ENCODE assay signal across 17 cellular contexts in genomic region chr1:231202125-231202633, GRCh38. TPM values are rescaled to one million over a fixed set of nuclear protein-coding genes. Genes with fewer than 3 reads are reported as not detected.
A peak's percentile ranks its signal among the peaks of the same experiment; 100 is the strongest.
DNase-seq lines count a peak whose midpoint lies in the region; ATAC-seq and TF ChIP-seq lines count a peak whose summit lies in the region.
"Had no signal": no experiment of that assay in that cellular context is flagged by ENCODE, and none has a peak within 500 bp of the region (broad histone marks: within the 10 kb centered on the region; RNA-seq: fewer than 3 reads in every experiment).

No MANE protein-coding gene starts in this region.

- no peaks in the 10 kb centered on the region for H3K27me3 Mint-ChIP-seq in stimulated activated naive CD8-positive, alpha-beta T cell treated with anti-CD3 and anti-CD28 coated beads, Interleukin-15, amount 100 ng/mL, for 72 hours
- peaks cover 84% of the 10 kb centered on the region for H3K27me3 Mint-ChIP-seq in WTC11 (ENCODE audit: low read depth)

- DNase-seq in stimulated activated naive CD8-positive, alpha-beta T cell treated with anti-CD3 and anti-CD28 coated beads, Interleukin-15, amount 100 ng/mL, for 72 hours = no peak
- no peak for DNase-seq in stimulated activated naive CD8-positive, alpha-beta T cell treated with anti-CD3 and anti-CD28 coated beads, Interleukin-15, Interleukin-2, amounts not matched to agents 100 U/mL and 50 U/mL, for 24 hours
- DNase-seq in NB4 (ENCODE audit: low read depth) = peak; percentile 49
- DNase-seq in WTC11 (ENCODE audit: low spot score) = no peak
- no peak for DNase-seq in brain microvascular endothelial cell
- DNase-seq: DMS 273 treated with DMSO at 0.1 percent for 48 hours; NCI-H1105 treated with DMSO at 0.1 percent for 48 hours; NCI-H1694 treated with DMSO at 0.1 percent for 48 hours; NCI-H345; NCI-H526 treated with DMSO at 0.1 percent for 48 hours; NK-92 treated with Interleukin-12 subunit alpha and Interleukin-12 subunit beta, amount 100 ng/mL, for 24 hours; PC-3 had no signal

- no peaks in the 10 kb centered on the region for H3K9me3 Mint-ChIP-seq in stimulated activated naive CD8-positive, alpha-beta T cell treated with anti-CD3 and anti-CD28 coated beads, Interleukin-15, amount 100 ng/mL, for 72 hours
- H3K9me3 Mint-ChIP-seq in WTC11 = no peaks in the 10 kb centered on the region
- H3K9me3 Mint-ChIP-seq: CD14-positive monocyte had no signal

- no peaks in the 10 kb centered on the region for H3K36me3 Mint-ChIP-seq in WTC11
- H3K36me3 Mint-ChIP-seq: CD14-positive monocyte had no signal

- no peak for TF ChIP-seq POLR2A in NB4 (IDR thresholded peaks at IDR 0.05; ENCODE audit: extremely low read depth, insufficient read length)

- peaks cover 15% of the 10 kb centered on the region for H3K4me1 Mint-ChIP-seq in stimulated activated naive CD8-positive, alpha-beta T cell treated with anti-CD3 and anti-CD28 coated beads, Interleukin-15, amount 100 ng/mL, for 72 hours
- H3K4me1 Mint-ChIP-seq in WTC11 = no peaks in the 10 kb centered on the region
- H3K4me1 Mint-ChIP-seq: CD14-positive monocyte had no signal

- H3K4me3 Mint-ChIP-seq in stimulated activated naive CD8-positive, alpha-beta T cell treated with anti-CD3 and anti-CD28 coated beads, Interleukin-15, amount 100 ng/mL, for 72 hours = no peak overlapping the region
- no peak overlapping the region for H3K4me3 Mint-ChIP-seq in WTC11
- H3K4me3 Mint-ChIP-seq: CD14-positive monocyte had no signal

- in situ Hi-C loops in brain microvascular endothelial cell (cut with HindIII; ENCODE audit: low pct_ligation_motif_present, low sequenced_read_pairs) = loop anchor here (25.0 kb wide), 2 partner anchors 265 to 390 kb away; no protein-coding TSS in a partner anchor

- H3K4me3 ChIP-seq in NB4 (ENCODE audit: low read depth, low read length) (no peak overlapping the region), brain microvascular endothelial cell (ENCODE audit: low read depth, low read length) (no peak overlapping the region)
- H3K4me3 ChIP-seq: SJSA1 had no signal

- peak; percentile 27 for ATAC-seq in stimulated activated naive CD8-positive, alpha-beta T cell treated with anti-CD3 and anti-CD28 coated beads, Interleukin-15, amount 100 ng/mL, for 72 hours
- ATAC-seq in stimulated activated naive CD8-positive, alpha-beta T cell treated with anti-CD3 and anti-CD28 coated beads, Interleukin-15, Interleukin-2, amounts not matched to agents 100 U/mL and 50 U/mL, for 24 hours = no peak
- ATAC-seq in WTC11 (no peak), HG03280 (IDR thresholded peaks at IDR 0.05; ENCODE audit: unreplicated experiment) (no peak), HG03432 (IDR thresholded peaks at IDR 0.05; ENCODE audit: unreplicated experiment) (no peak)
- ATAC-seq: PC-3 had no signal

- H3K27me3 ChIP-seq in brain microvascular endothelial cell (replicated peaks) = peaks cover 11% of the 10 kb centered on the region
- H3K27me3 ChIP-seq: SJSA1 had no signal

- H3K36me3 ChIP-seq in brain microvascular endothelial cell (replicated peaks) = no peaks in the 10 kb centered on the region
- H3K36me3 ChIP-seq: SJSA1 had no signal

- CTCF ChIA-PET in WTC11 (lab: Charles Lee) = interaction anchor here (1.4 kb wide), 1 partner anchor 9 kb away, joined by 5 read pairs; no protein-coding TSS in a partner anchor

- H3K27ac ChIP-seq in brain microvascular endothelial cell = no peak overlapping the region
- H3K27ac ChIP-seq: SJSA1 had no signal

- TF ChIP-seq CTCF in NB4 (IDR thresholded peaks at IDR 0.05; ENCODE audit: low read depth, low read length) = no peak
- TF ChIP-seq CTCF in WTC11 (IDR thresholded peaks at IDR 0.05) = no peak
- TF ChIP-seq CTCF in brain microvascular endothelial cell (IDR thresholded peaks at IDR 0.05; ENCODE audit: low read depth, low read length, missing control alignments) = no peak

- H3K27ac Mint-ChIP-seq in stimulated activated naive CD8-positive, alpha-beta T cell treated with anti-CD3 and anti-CD28 coated beads, Interleukin-15, amount 100 ng/mL, for 72 hours = peak overlapping the region in 1 of 2 donors; percentile 3
- no peak overlapping the region for H3K27ac Mint-ChIP-seq in WTC11

- POLR2A ChIA-PET in WTC11 (lab: Charles Lee) = no interaction called here

TF ChIP-seq in WTC11, 78 proteins besides CTCF, POLR2A, EP300 and RAD21:
- no peak for TF ChIP-seq CREB1 (CRISPR knock-in tag; IDR thresholded peaks at IDR 0.05)
- TF ChIP-seq GABPB1 (CRISPR knock-in tag; IDR thresholded peaks at IDR 0.05) = 0 out of 2 replicates have a peak, but pooled peaks have one; percentile 24
TF ChIP-seq in WTC11: peak in this region for 1.

RNA-seq across cellular contexts. Expression of gene GNPAT, which starts 38.8 kb away (rescaled TPM):
- total RNA-seq in WTC11 (2021) = 32.8 to 40.4 TPM (median 38.4 TPM) in 3 replicates

RNA-seq across cellular contexts. Expression of gene TRIM67, which starts 40.3 kb away (rescaled TPM):
- total RNA-seq in WTC11 (2021) = not detected in 3 replicates
- total RNA-seq: H4, PC-3 had no signal
